In the genomic region with DNA sequence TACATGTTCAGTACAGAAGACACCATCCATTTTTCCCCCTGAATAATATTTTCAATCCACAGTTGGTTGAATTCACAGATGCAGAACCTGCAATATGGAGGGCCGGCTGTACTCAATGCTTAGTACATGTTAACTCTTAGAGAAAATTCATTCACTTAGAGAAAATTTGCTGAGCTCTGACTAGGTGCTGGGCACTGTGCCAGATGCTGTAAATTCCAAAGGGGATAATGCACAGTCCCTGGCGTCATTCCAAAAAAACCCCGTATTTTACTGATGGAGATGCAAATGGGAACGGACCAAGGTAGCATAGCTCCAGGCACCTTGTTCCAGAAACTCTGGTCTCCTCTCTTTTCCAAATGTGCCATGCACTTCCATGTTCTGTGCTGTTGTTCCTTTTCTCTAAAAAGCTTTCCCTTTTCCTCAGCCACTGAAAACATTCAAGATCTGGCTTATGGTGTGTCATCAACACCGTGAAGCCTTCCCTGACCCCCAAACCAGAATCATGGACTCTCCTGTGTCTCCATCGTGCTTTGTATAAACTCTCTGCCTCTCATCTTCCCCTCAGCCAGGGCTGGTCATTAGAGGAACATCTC, we compare ENCODE assay signal across 13 cellular contexts. TPM values are rescaled to one million over a fixed set of nuclear protein-coding genes. Genes with fewer than 3 reads are reported as not detected.
A peak's percentile ranks its signal among the peaks of the same experiment; 100 is the strongest.
DNase-seq lines count a peak whose midpoint lies in the region; ATAC-seq and TF ChIP-seq lines count a peak whose summit lies in the region.
"Had no signal": no experiment of that assay in that cellular context is flagged by ENCODE, and none has a peak within 500 bp of the region (broad histone marks: within the 10 kb centered on the region; RNA-seq: fewer than 3 reads in every experiment).

No MANE protein-coding gene starts in this region.

- peaks cover 8% of the 10 kb centered on the region; the same call in 1 of the 2 replicates for H3K4me1 ChIP-seq in HEK293 (ENCODE audit: control insufficient read depth, insufficient read depth, low read length)

- peak; percentile 67 for DNase-seq in A172 (ENCODE audit: low spot score)
- DNase-seq in NCI-H748 (lab: John Stamatoyannopoulos, UW; ENCODE audit: unreplicated experiment) = peak; percentile 95
- peak; percentile 35 for DNase-seq in epithelial cell of esophagus (ENCODE audit: low read depth)
- no peak for DNase-seq in SKM-1 (lab: John Stamatoyannopoulos, UW; ENCODE audit: unreplicated experiment)
- no peak for DNase-seq in globus pallidus (ENCODE audit: low spot score)
- DNase-seq: activated naive CD8-positive, alpha-beta T cell treated with anti-CD3 and anti-CD28 coated beads for 36 hours; NCI-H187 treated with DMSO at 0.1 percent for 48 hours; psoas muscle had no signal

- H3K4me3 ChIP-seq in HEK293 (ENCODE audit: low read depth, low read length) (no peak overlapping the region), epithelial cell of esophagus (ENCODE audit: low read length) (no peak overlapping the region)
- H3K4me3 ChIP-seq: BLaER1, psoas muscle had no signal

- H3K36me3 ChIP-seq in HEK293 (ENCODE audit: control insufficient read depth in 2 of 2, insufficient read depth in 1 of 2, low read length in 2 of 2) = no peaks in the 10 kb centered on the region
- H3K36me3 ChIP-seq: BLaER1 had no signal

- no peak for TF ChIP-seq CTCF in HEK293 (tag by site-specific recombination; IDR thresholded peaks at IDR 0.05)
- no peak for TF ChIP-seq CTCF in epithelial cell of esophagus (IDR thresholded peaks at IDR 0.05; ENCODE audit: insufficient read depth, low read depth, low read length, missing control alignments)

- ATAC-seq in GM18511 (IDR thresholded peaks at IDR 0.05; ENCODE audit: unreplicated experiment) = no peak
- ATAC-seq in GM21723 (IDR thresholded peaks at IDR 0.05; ENCODE audit: unreplicated experiment) = no peak
- ATAC-seq: HepG2 had no signal

- no peak overlapping the region for H3K27ac ChIP-seq in HEK293 (ENCODE audit: extremely low read depth, low read depth, low read length)
- H3K27ac ChIP-seq: BLaER1 had no signal

- POLR2A ChIA-PET in HEK293 (lab: Yijun Ruan, JAX) = no interaction called here

- no peaks in the 10 kb centered on the region for H3K9me3 ChIP-seq in HEK293 (ENCODE audit: control insufficient read depth, insufficient read depth, low read depth, low read length)
- H3K9me3 ChIP-seq: BLaER1, psoas muscle had no signal

- CTCF ChIA-PET in HEK293 (lab: Yijun Ruan, JAX) = interaction anchor here (0.6 to 2.4 kb wide), 8 partner anchors 8 to 253 kb away, joined by 3 to 10 read pairs (median 4); no protein-coding TSS in a partner anchor

TF ChIP-seq in HEK293, 187 proteins besides CTCF, POLR2A, EP300 and RAD21 (continues in another document):
- peak; percentile 99 for TF ChIP-seq PRDM10 (tag by site-specific recombination; IDR thresholded peaks at IDR 0.05)
- no peak for TF ChIP-seq SALL2 (tag by site-specific recombination; IDR thresholded peaks at IDR 0.05; ENCODE audit: borderline replicate concordance)
- TF ChIP-seq ZNF561 (tag by site-specific recombination; IDR thresholded peaks at IDR 0.05; ENCODE audit: borderline replicate concordance) = 0 out of 2 replicates have a peak, but pooled peaks have one; percentile 62
- TF ChIP-seq KLF16 (tag by site-specific recombination; IDR thresholded peaks at IDR 0.05) = no peak
- TF ChIP-seq ZNF555 (tag by site-specific recombination; conservative IDR thresholded peaks at IDR 0.05) = no peak
- no peak for TF ChIP-seq ZNF175 (tag by site-specific recombination; IDR thresholded peaks at IDR 0.05)
- TF ChIP-seq REPIN1 (tag by site-specific recombination; IDR thresholded peaks at IDR 0.05; ENCODE audit: low read depth) = no peak
- no peak for TF ChIP-seq ZBTB17 (tag by site-specific recombination; IDR thresholded peaks at IDR 0.05)
- TF ChIP-seq ZBTB1 (tag by site-specific recombination; IDR thresholded peaks at IDR 0.05) = no peak
- no peak for TF ChIP-seq ZNF768 (tag by site-specific recombination; IDR thresholded peaks at IDR 0.05)
- no peak for TF ChIP-seq ZNF404 (tag by site-specific recombination; IDR thresholded peaks at IDR 0.05)
- TF ChIP-seq ZNF660 (tag by site-specific recombination; IDR thresholded peaks at IDR 0.05) = peak; percentile 77; the same call in 1 of the 2 replicates
- TF ChIP-seq GLIS2 (tag by site-specific recombination; IDR thresholded peaks at IDR 0.05) = no peak
- TF ChIP-seq KLF7 (tag by site-specific recombination; IDR thresholded peaks at IDR 0.05; ENCODE audit: borderline replicate concordance) = no peak
- TF ChIP-seq, protein P1, sequence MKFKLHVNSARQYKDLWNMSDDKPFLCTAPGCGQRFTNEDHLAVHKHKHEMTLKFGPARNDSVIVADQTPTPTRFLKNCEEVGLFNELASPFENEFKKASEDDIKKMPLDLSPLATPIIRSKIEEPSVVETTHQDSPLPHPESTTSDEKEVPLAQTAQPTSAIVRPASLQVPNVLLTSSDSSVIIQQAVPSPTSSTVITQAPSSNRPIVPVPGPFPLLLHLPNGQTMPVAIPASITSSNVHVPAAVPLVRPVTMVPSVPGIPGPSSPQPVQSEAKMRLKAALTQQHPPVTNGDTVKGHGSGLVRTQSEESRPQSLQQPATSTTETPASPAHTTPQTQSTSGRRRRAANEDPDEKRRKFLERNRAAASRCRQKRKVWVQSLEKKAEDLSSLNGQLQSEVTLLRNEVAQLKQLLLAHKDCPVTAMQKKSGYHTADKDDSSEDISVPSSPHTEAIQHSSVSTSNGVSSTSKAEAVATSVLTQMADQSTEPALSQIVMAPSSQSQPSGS (tag by site-specific recombination; IDR thresholded peaks at IDR 0.05; ENCODE audit: low read depth) = no peak
- TF ChIP-seq ZNF140 (tag by site-specific recombination; IDR thresholded peaks at IDR 0.05) = no peak
- no peak for TF ChIP-seq ZNF585B (tag by site-specific recombination; IDR thresholded peaks at IDR 0.05)
- TF ChIP-seq ZNF354C (tag by site-specific recombination; IDR thresholded peaks at IDR 0.05; ENCODE audit: borderline replicate concordance, low read depth) = no peak
- no peak for TF ChIP-seq ZNF112 (tag by site-specific recombination; IDR thresholded peaks at IDR 0.05)
- no peak for TF ChIP-seq ZNF747 (tag by site-specific recombination; IDR thresholded peaks at IDR 0.05)
- no peak for TF ChIP-seq YY2 (tag by site-specific recombination; IDR thresholded peaks at IDR 0.05)
- TF ChIP-seq, protein P2, sequence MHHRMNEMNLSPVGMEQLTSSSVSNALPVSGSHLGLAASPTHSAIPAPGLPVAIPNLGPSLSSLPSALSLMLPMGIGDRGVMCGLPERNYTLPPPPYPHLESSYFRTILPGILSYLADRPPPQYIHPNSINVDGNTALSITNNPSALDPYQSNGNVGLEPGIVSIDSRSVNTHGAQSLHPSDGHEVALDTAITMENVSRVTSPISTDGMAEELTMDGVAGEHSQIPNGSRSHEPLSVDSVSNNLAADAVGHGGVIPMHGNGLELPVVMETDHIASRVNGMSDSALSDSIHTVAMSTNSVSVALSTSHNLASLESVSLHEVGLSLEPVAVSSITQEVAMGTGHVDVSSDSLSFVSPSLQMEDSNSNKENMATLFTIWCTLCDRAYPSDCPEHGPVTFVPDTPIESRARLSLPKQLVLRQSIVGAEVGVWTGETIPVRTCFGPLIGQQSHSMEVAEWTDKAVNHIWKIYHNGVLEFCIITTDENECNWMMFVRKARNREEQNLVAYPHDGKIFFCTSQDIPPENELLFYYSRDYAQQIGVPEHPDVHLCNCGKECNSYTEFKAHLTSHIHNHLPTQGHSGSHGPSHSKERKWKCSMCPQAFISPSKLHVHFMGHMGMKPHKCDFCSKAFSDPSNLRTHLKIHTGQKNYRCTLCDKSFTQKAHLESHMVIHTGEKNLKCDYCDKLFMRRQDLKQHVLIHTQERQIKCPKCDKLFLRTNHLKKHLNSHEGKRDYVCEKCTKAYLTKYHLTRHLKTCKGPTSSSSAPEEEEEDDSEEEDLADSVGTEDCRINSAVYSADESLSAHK (tag by site-specific recombination; IDR thresholded peaks at IDR 0.05) = no peak
- TF ChIP-seq ZNF426 (tag by site-specific recombination; IDR thresholded peaks at IDR 0.05) = no peak
- TF ChIP-seq TCF7L2 (IDR thresholded peaks at IDR 0.05; ENCODE audit: borderline replicate concordance, low read depth, low read length) = no peak
- TF ChIP-seq SETDB1 (IDR thresholded peaks at IDR 0.05; ENCODE audit: insufficient read length, low read length) = no peak
- no peak for TF ChIP-seq ZNF302 (tag by site-specific recombination; IDR thresholded peaks at IDR 0.05; ENCODE audit: low read depth)
- 0 out of 2 replicates have a peak, but pooled peaks have one; percentile 14 for TF ChIP-seq MZF1 (tag by site-specific recombination; IDR thresholded peaks at IDR 0.05; ENCODE audit: borderline replicate concordance)

RNA-seq across cellular contexts. Expression of gene COL15A1, which starts 55.7 kb away (rescaled TPM):
- total RNA-seq in A172 (2014; rRNA removed; shearing (Covaris generic)) = 0.09 and 0.12 TPM in 2 replicates
- total RNA-seq: HepG2 had no signal

Comparison
In these comparisons a context has a peak if more than half of its experiments do, and no peak if none do; other contexts are left out.
1. DNase-seq: peak in A172 (single experiment), NCI-H748 (single experiment) and epithelial cell of esophagus (single experiment); none in SKM-1 (single experiment) and globus pallidus (single experiment).